In genomic region chr4:184205243-184205642, GRCh38 we compare ENCODE assay signal across 26 cellular contexts. TPM values are rescaled to one million over a fixed set of nuclear protein-coding genes. Genes with fewer than 3 reads are reported as not detected.
DNase-seq lines count a peak whose midpoint lies in the region; ATAC-seq, FAIRE-seq and TF ChIP-seq lines count a peak whose summit lies in the region.
"Had no signal": no experiment of that assay in that cellular context is flagged by ENCODE, and none has a peak within 500 bp of the region (broad histone marks: within the 10 kb centered on the region; RNA-seq: fewer than 3 reads in every experiment).

No MANE protein-coding gene starts in this region.

- no peak for ATAC-seq in Right ventricle myocardium inferior
- ATAC-seq in heart right ventricle, result no peak
- ATAC-seq: A549 had no signal

- H3K36me3 Mint-ChIP-seq in mesothelial cell of epicardium, result no peaks in the 10 kb centered on the region
- H3K36me3 Mint-ChIP-seq: CD14-positive monocyte; CD8-positive, alpha-beta memory T cell had no signal

- H3K4me1 Mint-ChIP-seq in mesothelial cell of epicardium, result no peaks in the 10 kb centered on the region
- H3K4me1 Mint-ChIP-seq: CD14-positive monocyte; CD8-positive, alpha-beta memory T cell had no signal

- no peaks in the 10 kb centered on the region for H3K27me3 Mint-ChIP-seq in mesothelial cell of epicardium (ENCODE audit: low read depth)

- TF ChIP-seq CTCF in heart right ventricle (IDR thresholded peaks at IDR 0.05), result no peak
- TF ChIP-seq CTCF in mesothelial cell of epicardium (IDR thresholded peaks at IDR 0.05; ENCODE audit: unreplicated experiment), result no peak
- no peak for TF ChIP-seq CTCF in testis (IDR thresholded peaks at IDR 0.05)

- no peak overlapping the region for H2BK120ac ChIP-seq in neuronal stem cell (ENCODE audit: low read depth, low read length)

- H4K91ac ChIP-seq in neuronal stem cell (ENCODE audit: low read depth, low read length, poor library complexity), result no peak overlapping the region

- H2BK15ac ChIP-seq in neuronal stem cell (ENCODE audit: low read length), result no peak overlapping the region

- no peak overlapping the region for H2AK5ac ChIP-seq in neuronal stem cell (ENCODE audit: low read depth, low read length)

- H3K23ac ChIP-seq in neuronal stem cell (ENCODE audit: low read depth, low read length, poor library complexity), result no peak overlapping the region

- H3K9me3 ChIP-seq in heart right ventricle (no peaks in the 10 kb centered on the region), neuronal stem cell (replicated peaks in 1 of 2; ENCODE audit: control insufficient read depth in 2 of 2, insufficient read depth in 1 of 2, low read depth in 1 of 2, low read length in 2 of 2) (peaks cover 0 to 2% of the 10 kb centered on the region in 2 donors), testis (no peaks in the 10 kb centered on the region)
- H3K9me3 ChIP-seq: A549, BE2C had no signal

- H3K18ac ChIP-seq in neuronal stem cell (ENCODE audit: low read length), result no peak overlapping the region

- H3K4me3 ChIP-seq in heart right ventricle (no peak overlapping the region), neuronal stem cell (ENCODE audit: low read length in 2 of 2) (no peak overlapping the region), testis (no peak overlapping the region)
- H3K4me3 ChIP-seq: A549; BLaER1 treated with 17β-estradiol and CSF1 and Interleukin-3, amounts not matched to agents 10 nM and 100 nM had no signal

- WGBS in heart right ventricle, 2 donors, result 96 to 97% methylated on average over 14 of the region's 14 CpGs
- WGBS in neuronal stem cell (ENCODE audit: extremely low coverage in 2 of 2, insufficient read length in 2 of 2, insufficient replicate concordance in 1 of 2), 2 donors, result no CpG with 5 or more reads among the region's 14 CpGs
- 90 to 93% methylated on average over 14 of the region's 14 CpGs for WGBS in testis, 2 donors

- H3K4me3 Mint-ChIP-seq in mesothelial cell of epicardium, result no peak overlapping the region
- H3K4me3 Mint-ChIP-seq: CD14-positive monocyte; CD4-positive, alpha-beta T cell; CD8-positive, alpha-beta memory T cell had no signal

- no peak overlapping the region for H2BK12ac ChIP-seq in neuronal stem cell (ENCODE audit: low read length)

- H2AFZ ChIP-seq in neuronal stem cell (ENCODE audit: low read length), result no peak overlapping the region

- DNase-seq in Right ventricle myocardium inferior (ENCODE audit: missing footprints) (peak; percentile 65), heart right ventricle (no peak), mesothelial cell of epicardium (ENCODE audit: low spot score in 2 of 2, unreplicated experiment in 2 of 2) (no peak), neuronal stem cell (ENCODE audit: low spot score) (no peak), testis (no peak), A172 (ENCODE audit: low spot score) (no peak), urothelium cell line (ENCODE audit: low spot score) (no peak)
- DNase-seq: ACHN; AML-193; BE2C; CD4-positive, alpha-beta T cell; CD8-positive, alpha-beta memory T cell; DMS 273 treated with DMSO at 0.1 percent for 48 hours; DMS79; EL; GDM1; GOT3; H7; HCEC 1CT had no signal

- H3K9me3 Mint-ChIP-seq in mesothelial cell of epicardium, result no peaks in the 10 kb centered on the region
- H3K9me3 Mint-ChIP-seq: CD4-positive, alpha-beta T cell had no signal

- peak overlapping the region; percentile 39 for H3K9ac ChIP-seq in neuronal stem cell (ENCODE audit: low read depth, low read length, poor library complexity)
- H3K9ac ChIP-seq: BLaER1 treated with 17β-estradiol and CSF1 and Interleukin-3, amounts not matched to agents 10 nM and 100 nM had no signal

- H3K14ac ChIP-seq in neuronal stem cell (ENCODE audit: low read length), result no peak overlapping the region

- no peak overlapping the region for H3K27ac ChIP-seq in heart right ventricle
- H3K27ac ChIP-seq in neuronal stem cell (replicated peaks; ENCODE audit: low read length), result no peak overlapping the region
- H3K27ac ChIP-seq in testis, result no peak overlapping the region
- H3K27ac ChIP-seq: 22Rv1; A549; BLaER1 treated with 17β-estradiol and CSF1 and Interleukin-3, amounts not matched to agents 10 nM and 100 nM had no signal

- H2BK5ac ChIP-seq in neuronal stem cell (ENCODE audit: low read length), result no peak overlapping the region

- H3K36me3 ChIP-seq in heart right ventricle (no peaks in the 10 kb centered on the region), neuronal stem cell (replicated peaks in 1 of 2; ENCODE audit: control insufficient read depth in 2 of 2, insufficient read depth in 2 of 2, low read length in 2 of 2) (no peaks in the 10 kb centered on the region), testis (ENCODE audit: low read depth, missing control alignments) (no peaks in the 10 kb centered on the region)
- H3K36me3 ChIP-seq: BE2C; BLaER1 treated with 17β-estradiol and CSF1 and Interleukin-3, amounts not matched to agents 10 nM and 100 nM had no signal

- H3K4me1 ChIP-seq in heart right ventricle (no peaks in the 10 kb centered on the region), neuronal stem cell (ENCODE audit: control insufficient read depth in 2 of 2, insufficient read depth in 1 of 2, low read depth in 1 of 2, low read length in 2 of 2) (peaks cover 0 to 11% of the 10 kb centered on the region in 2 donors), testis (no peaks in the 10 kb centered on the region)
- H3K4me1 ChIP-seq: A549; BE2C; BLaER1 treated with 17β-estradiol and CSF1 and Interleukin-3, amounts not matched to agents 10 nM and 100 nM had no signal

- intact Hi-C loops in Right ventricle myocardium inferior (cut with DNase I), result no loop called here
- intact Hi-C loops in heart right ventricle (cut with DNase I), result no loop called here
- intact Hi-C loops in testis (cut with DNase I; ENCODE audit: low total_unique reads), result no loop called here

- peak overlapping the region; percentile 1 for H3K27ac Mint-ChIP-seq in mesothelial cell of epicardium
- H3K27ac Mint-ChIP-seq: CD14-positive monocyte; CD4-positive, alpha-beta T cell; CD8-positive, alpha-beta memory T cell had no signal

- no peak for TF ChIP-seq POLR2A in testis (IDR thresholded peaks at IDR 0.05)

- H4K8ac ChIP-seq in neuronal stem cell (ENCODE audit: low read depth, low read length), result no peak overlapping the region

- FAIRE-seq in urothelium cell line (lab: Jason Lieb, UNC), result no peak
- FAIRE-seq: A549, D721Med, GM12891, GM18507 had no signal

- no peak overlapping the region for H3K4ac ChIP-seq in neuronal stem cell (ENCODE audit: low read length)

- H3K4me2 ChIP-seq in neuronal stem cell (ENCODE audit: insufficient read depth, low read length, poor library complexity, severe bottlenecking), result no peak overlapping the region
- H3K4me2 ChIP-seq: A549; BLaER1 treated with 17β-estradiol and CSF1 and Interleukin-3, amounts not matched to agents 10 nM and 100 nM had no signal

- H3K79me1 ChIP-seq in neuronal stem cell (ENCODE audit: low read depth, low read length), result no peaks in the 10 kb centered on the region

- H3K27me3 ChIP-seq in heart right ventricle, result peaks cover 0 to 4% (median 0%) of the 10 kb centered on the region in 7 donors
- H3K27me3 ChIP-seq in neuronal stem cell (ENCODE audit: control insufficient read depth in 3 of 3, insufficient read depth in 3 of 3, low read depth in 1 of 3, low read length in 3 of 3), result peaks cover 0 to 2% (median 0%) of the 10 kb centered on the region in 3 experiments
- H3K27me3 ChIP-seq in testis, result no peaks in the 10 kb centered on the region
- H3K27me3 ChIP-seq: BE2C; BLaER1 treated with 17β-estradiol and CSF1 and Interleukin-3, amounts not matched to agents 10 nM and 100 nM had no signal

RNA-seq across cellular contexts. Expression of gene ENPP6, which starts 12.4 kb away (rescaled TPM):
- total RNA-seq in Right ventricle myocardium inferior (0.11 TPM), heart right ventricle (under 1 TPM in 7 of 10 donors, not detected in 3; 0.05 to 0.68 (median 0.07) TPM), mesothelial cell of epicardium (0.11 to 0.38 TPM (median 0.22 TPM) in 3 replicates), testis (1 to 10 TPM; 2.0 to 3.5 TPM)
- polyA plus RNA-seq in heart right ventricle (under 1 TPM; 0.03 to 0.07 TPM), testis (ENCODE audit: insufficient read depth, low read depth, low replicate concordance) (4.9 TPM)
- 0.01 TPM for polyA plus RNA-seq in neuronal stem cell (2013, experiment 1 of 2)
- polyA plus RNA-seq in neuronal stem cell (2013, experiment 2 of 2), result 0.01 TPM
- total RNA-seq in A172 (2014; rRNA removed; shearing (Covaris generic)), result not detected in 2 replicates
- total RNA-seq: CD4-positive, alpha-beta T cell; H7 had no signal
- polyA plus RNA-seq: A549; CD8-positive, alpha-beta memory T cell had no signal
